In the genomic region with DNA sequence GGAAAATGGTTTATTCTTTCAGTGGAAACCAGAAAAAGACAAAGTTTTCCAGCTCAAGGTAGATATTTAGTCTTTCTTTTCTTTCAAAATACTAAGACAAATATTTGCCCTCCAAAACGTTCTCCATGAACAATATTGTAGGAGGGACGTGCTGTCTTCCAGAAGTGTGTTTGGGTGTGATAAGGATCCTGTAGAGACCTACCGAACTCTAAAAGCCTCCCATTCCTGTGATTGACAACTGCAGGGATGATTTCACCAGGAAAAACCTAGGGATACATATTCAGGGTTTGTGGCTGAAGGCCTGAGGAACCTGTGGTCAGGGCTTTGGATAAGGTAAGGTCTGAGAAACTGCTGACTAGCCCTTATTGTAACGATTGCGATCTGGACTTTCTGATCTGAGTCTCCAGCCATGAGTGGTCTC, we compare ENCODE assay signal across 1 cellular context.
TF ChIP-seq lines count a peak whose summit lies in the region.

No MANE protein-coding gene starts in this region.

TF ChIP-seq in K562, 482 proteins besides CTCF, POLR2A, EP300 and RAD21 (continued from another document and continues in another):
- peak in 1 of 2 experiments; percentile 37; a peak in 1 of 4 replicates for TF ChIP-seq RCOR1 (IDR thresholded peaks at IDR 0.05; ENCODE audit: borderline replicate concordance in 1 of 2, low read depth in 2 of 2, low read length in 2 of 2)
- TF ChIP-seq RBBP5 (IDR thresholded peaks at IDR 0.05; ENCODE audit: borderline replicate concordance, insufficient read depth, low read length, poor library complexity, severe bottlenecking) = peak; percentile 53
- no peak for TF ChIP-seq KLF6 (CRISPR knock-in tag; IDR thresholded peaks at IDR 0.05; ENCODE audit: borderline replicate concordance)
- peak; percentile 28; the same call in 1 of the 2 replicates for TF ChIP-seq NCOR1 (IDR thresholded peaks at IDR 0.05)
- TF ChIP-seq JUND (IDR thresholded peaks at IDR 0.05; ENCODE audit: borderline replicate concordance, low read depth, low read length) = peak; percentile 59
- TF ChIP-seq JUND (tag; IDR thresholded peaks at IDR 0.05; ENCODE audit: borderline replicate concordance, low read depth, low read length) = peak; percentile 42; the same call in 1 of the 3 replicates
- no peak for TF ChIP-seq RFX5 (IDR thresholded peaks at IDR 0.05; ENCODE audit: low read depth, low read length)
- TF ChIP-seq DMBX1 (CRISPR knock-in tag; IDR thresholded peaks at IDR 0.05; ENCODE audit: borderline replicate concordance) = no peak
- no peak for TF ChIP-seq NFATC3 (IDR thresholded peaks at IDR 0.05)
- TF ChIP-seq ZNF133 (CRISPR knock-in tag; IDR thresholded peaks at IDR 0.05) = no peak
- TF ChIP-seq SIRT6 (IDR thresholded peaks at IDR 0.05; ENCODE audit: low read depth, low read length) = no peak
- TF ChIP-seq ESRRA (IDR thresholded peaks at IDR 0.05; ENCODE audit: borderline replicate concordance, low read depth) = peak; percentile 63; the same call in 1 of the 2 replicates
- TF ChIP-seq, protein P1, sequence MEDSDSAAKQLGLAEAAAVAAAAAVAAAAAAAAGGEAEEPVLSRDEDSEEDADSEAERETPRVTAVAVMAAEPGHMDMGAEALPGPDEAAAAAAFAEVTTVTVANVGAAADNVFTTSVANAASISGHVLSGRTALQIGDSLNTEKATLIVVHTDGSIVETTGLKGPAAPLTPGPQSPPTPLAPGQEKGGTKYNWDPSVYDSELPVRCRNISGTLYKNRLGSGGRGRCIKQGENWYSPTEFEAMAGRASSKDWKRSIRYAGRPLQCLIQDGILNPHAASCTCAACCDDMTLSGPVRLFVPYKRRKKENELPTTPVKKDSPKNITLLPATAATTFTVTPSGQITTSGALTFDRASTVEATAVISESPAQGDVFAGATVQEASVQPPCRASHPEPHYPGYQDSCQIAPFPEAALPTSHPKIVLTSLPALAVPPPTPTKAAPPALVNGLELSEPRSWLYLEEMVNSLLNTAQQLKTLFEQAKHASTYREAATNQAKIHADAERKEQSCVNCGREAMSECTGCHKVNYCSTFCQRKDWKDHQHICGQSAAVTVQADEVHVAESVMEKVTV (CRISPR knock-in tag; IDR thresholded peaks at IDR 0.05) = no peak
- TF ChIP-seq, protein P2, sequence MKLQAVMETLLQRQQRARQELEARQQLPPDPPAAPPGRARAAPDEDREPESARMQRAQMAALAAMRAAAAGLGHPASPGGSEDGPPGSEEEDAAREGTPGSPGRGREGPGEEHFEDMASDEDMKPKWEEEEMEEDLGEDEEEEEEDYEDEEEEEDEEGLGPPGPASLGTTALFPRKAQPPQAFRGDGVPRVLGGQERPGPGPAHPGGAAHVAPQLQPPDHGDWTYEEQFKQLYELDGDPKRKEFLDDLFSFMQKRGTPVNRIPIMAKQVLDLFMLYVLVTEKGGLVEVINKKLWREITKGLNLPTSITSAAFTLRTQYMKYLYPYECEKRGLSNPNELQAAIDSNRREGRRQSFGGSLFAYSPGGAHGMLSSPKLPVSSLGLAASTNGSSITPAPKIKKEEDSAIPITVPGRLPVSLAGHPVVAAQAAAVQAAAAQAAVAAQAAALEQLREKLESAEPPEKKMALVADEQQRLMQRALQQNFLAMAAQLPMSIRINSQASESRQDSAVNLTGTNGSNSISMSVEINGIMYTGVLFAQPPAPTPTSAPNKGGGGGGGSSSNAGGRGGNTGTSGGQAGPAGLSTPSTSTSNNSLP (IDR thresholded peaks at IDR 0.05; ENCODE audit: borderline replicate concordance, low read depth, low read length) = peak; percentile 46; the same call in 1 of the 2 replicates
- TF ChIP-seq HEY1 (CRISPR knock-in tag; IDR thresholded peaks at IDR 0.05; ENCODE audit: borderline replicate concordance) = no peak
- no peak for TF ChIP-seq ZNF384 (IDR thresholded peaks at IDR 0.05; ENCODE audit: low read depth, low read length)
- TF ChIP-seq, protein P3, sequence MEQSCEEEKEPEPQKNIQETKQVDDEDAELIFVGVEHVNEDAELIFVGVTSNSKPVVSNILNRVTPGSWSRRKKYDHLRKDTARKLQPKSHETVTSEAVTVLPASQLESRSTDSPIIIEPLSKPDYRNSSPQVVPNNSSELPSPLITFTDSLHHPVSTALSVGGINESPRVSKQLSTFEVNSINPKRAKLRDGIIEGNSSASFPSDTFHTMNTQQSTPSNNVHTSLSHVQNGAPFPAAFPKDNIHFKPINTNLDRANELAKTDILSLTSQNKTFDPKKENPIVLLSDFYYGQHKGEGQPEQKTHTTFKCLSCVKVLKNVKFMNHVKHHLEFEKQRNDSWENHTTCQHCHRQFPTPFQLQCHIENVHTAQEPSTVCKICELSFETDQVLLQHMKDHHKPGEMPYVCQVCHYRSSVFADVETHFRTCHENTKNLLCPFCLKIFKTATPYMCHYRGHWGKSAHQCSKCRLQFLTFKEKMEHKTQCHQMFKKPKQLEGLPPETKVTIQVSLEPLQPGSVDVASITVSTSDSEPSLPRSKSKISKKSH (CRISPR knock-in tag; IDR thresholded peaks at IDR 0.05) = no peak
- no peak for TF ChIP-seq IRF2 (CRISPR knock-in tag; IDR thresholded peaks at IDR 0.05)
- peak; percentile 46; the same call in 1 of the 2 replicates for TF ChIP-seq DPF2 (IDR thresholded peaks at IDR 0.05)
- TF ChIP-seq, protein P4, sequence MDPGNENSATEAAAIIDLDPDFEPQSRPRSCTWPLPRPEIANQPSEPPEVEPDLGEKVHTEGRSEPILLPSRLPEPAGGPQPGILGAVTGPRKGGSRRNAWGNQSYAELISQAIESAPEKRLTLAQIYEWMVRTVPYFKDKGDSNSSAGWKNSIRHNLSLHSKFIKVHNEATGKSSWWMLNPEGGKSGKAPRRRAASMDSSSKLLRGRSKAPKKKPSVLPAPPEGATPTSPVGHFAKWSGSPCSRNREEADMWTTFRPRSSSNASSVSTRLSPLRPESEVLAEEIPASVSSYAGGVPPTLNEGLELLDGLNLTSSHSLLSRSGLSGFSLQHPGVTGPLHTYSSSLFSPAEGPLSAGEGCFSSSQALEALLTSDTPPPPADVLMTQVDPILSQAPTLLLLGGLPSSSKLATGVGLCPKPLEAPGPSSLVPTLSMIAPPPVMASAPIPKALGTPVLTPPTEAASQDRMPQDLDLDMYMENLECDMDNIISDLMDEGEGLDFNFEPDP (CRISPR knock-in tag; IDR thresholded peaks at IDR 0.05) = no peak
- no peak for TF ChIP-seq NFXL1 (CRISPR knock-in tag; IDR thresholded peaks at IDR 0.05)
- TF ChIP-seq C11orf30 (IDR thresholded peaks at IDR 0.05; ENCODE audit: low read depth) = peak; percentile 98
- peak; percentile 69 for TF ChIP-seq TEAD4 (IDR thresholded peaks at IDR 0.05; ENCODE audit: low read length)
- TF ChIP-seq TEAD4 (CRISPR knock-in tag; IDR thresholded peaks at IDR 0.05; ENCODE audit: borderline replicate concordance) = no peak
- TF ChIP-seq EHMT2 (IDR thresholded peaks at IDR 0.05) = peak; percentile 95
- TF ChIP-seq HLTF (IDR thresholded peaks at IDR 0.05) = no peak
- TF ChIP-seq MCM5 (IDR thresholded peaks at IDR 0.05; ENCODE audit: low read depth) = no peak
- TF ChIP-seq EGR1 (conservative IDR thresholded peaks at IDR 0.05) = no peak
- no peak for TF ChIP-seq POLR2AphosphoS5 (IDR thresholded peaks at IDR 0.05; ENCODE audit: control insufficient read depth, insufficient read depth, low read depth, low read length)
- TF ChIP-seq TCF3 (CRISPR knock-in tag; IDR thresholded peaks at IDR 0.05) = peak; percentile 75
- peak; percentile 66 for TF ChIP-seq CBFA2T3 (IDR thresholded peaks at IDR 0.05)
- TF ChIP-seq ZNF274 (IDR thresholded peaks at IDR 0.05; ENCODE audit: borderline replicate concordance, low read depth, low read length) = 0 out of 2 replicates have a peak, but pooled peaks have one; percentile 29
- TF ChIP-seq ERF (CRISPR knock-in tag; IDR thresholded peaks at IDR 0.05) = no peak
- no peak for TF ChIP-seq PHF21A (IDR thresholded peaks at IDR 0.05; ENCODE audit: borderline replicate concordance, low read depth)
- no peak for TF ChIP-seq PRMT5 (CRISPR knock-in tag; IDR thresholded peaks at IDR 0.05)
- TF ChIP-seq, protein P5, sequence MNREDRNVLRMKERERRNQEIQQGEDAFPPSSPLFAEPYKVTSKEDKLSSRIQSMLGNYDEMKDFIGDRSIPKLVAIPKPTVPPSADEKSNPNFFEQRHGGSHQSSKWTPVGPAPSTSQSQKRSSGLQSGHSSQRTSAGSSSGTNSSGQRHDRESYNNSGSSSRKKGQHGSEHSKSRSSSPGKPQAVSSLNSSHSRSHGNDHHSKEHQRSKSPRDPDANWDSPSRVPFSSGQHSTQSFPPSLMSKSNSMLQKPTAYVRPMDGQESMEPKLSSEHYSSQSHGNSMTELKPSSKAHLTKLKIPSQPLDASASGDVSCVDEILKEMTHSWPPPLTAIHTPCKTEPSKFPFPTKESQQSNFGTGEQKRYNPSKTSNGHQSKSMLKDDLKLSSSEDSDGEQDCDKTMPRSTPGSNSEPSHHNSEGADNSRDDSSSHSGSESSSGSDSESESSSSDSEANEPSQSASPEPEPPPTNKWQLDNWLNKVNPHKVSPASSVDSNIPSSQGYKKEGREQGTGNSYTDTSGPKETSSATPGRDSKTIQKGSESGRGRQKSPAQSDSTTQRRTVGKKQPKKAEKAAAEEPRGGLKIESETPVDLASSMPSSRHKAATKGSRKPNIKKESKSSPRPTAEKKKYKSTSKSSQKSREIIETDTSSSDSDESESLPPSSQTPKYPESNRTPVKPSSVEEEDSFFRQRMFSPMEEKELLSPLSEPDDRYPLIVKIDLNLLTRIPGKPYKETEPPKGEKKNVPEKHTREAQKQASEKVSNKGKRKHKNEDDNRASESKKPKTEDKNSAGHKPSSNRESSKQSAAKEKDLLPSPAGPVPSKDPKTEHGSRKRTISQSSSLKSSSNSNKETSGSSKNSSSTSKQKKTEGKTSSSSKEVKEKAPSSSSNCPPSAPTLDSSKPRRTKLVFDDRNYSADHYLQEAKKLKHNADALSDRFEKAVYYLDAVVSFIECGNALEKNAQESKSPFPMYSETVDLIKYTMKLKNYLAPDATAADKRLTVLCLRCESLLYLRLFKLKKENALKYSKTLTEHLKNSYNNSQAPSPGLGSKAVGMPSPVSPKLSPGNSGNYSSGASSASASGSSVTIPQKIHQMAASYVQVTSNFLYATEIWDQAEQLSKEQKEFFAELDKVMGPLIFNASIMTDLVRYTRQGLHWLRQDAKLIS (CRISPR knock-in tag; IDR thresholded peaks at IDR 0.05) = no peak
- TF ChIP-seq, protein P6, sequence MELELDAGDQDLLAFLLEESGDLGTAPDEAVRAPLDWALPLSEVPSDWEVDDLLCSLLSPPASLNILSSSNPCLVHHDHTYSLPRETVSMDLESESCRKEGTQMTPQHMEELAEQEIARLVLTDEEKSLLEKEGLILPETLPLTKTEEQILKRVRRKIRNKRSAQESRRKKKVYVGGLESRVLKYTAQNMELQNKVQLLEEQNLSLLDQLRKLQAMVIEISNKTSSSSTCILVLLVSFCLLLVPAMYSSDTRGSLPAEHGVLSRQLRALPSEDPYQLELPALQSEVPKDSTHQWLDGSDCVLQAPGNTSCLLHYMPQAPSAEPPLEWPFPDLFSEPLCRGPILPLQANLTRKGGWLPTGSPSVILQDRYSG (tag; conservative IDR thresholded peaks at IDR 0.05; ENCODE audit: low read depth) = 0 out of 2 replicates have a peak, but pooled peaks have one; percentile 21
- TF ChIP-seq ZNF408 (CRISPR knock-in tag; IDR thresholded peaks at IDR 0.05; ENCODE audit: low read depth) = no peak
- TF ChIP-seq MAFF (IDR thresholded peaks at IDR 0.05; ENCODE audit: low read length) = peak; percentile 98
- no peak for TF ChIP-seq TCFL5 (CRISPR knock-in tag; conservative IDR thresholded peaks at IDR 0.05)
- TF ChIP-seq, protein P7, sequence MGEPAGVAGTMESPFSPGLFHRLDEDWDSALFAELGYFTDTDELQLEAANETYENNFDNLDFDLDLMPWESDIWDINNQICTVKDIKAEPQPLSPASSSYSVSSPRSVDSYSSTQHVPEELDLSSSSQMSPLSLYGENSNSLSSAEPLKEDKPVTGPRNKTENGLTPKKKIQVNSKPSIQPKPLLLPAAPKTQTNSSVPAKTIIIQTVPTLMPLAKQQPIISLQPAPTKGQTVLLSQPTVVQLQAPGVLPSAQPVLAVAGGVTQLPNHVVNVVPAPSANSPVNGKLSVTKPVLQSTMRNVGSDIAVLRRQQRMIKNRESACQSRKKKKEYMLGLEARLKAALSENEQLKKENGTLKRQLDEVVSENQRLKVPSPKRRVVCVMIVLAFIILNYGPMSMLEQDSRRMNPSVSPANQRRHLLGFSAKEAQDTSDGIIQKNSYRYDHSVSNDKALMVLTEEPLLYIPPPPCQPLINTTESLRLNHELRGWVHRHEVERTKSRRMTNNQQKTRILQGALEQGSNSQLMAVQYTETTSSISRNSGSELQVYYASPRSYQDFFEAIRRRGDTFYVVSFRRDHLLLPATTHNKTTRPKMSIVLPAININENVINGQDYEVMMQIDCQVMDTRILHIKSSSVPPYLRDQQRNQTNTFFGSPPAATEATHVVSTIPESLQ (CRISPR knock-in tag; IDR thresholded peaks at IDR 0.05) = no peak
- TF ChIP-seq FOSL1 (tag; conservative IDR thresholded peaks at IDR 0.05) = 0 out of 2 replicates have a peak, but pooled peaks have one; percentile 27
- TF ChIP-seq CBX8 (IDR thresholded peaks at IDR 0.05; ENCODE audit: borderline replicate concordance, extremely low read depth, low read depth, low read length, poor library complexity, severe bottlenecking) = no peak
- peak; percentile 65 for TF ChIP-seq TAL1 (IDR thresholded peaks at IDR 0.05)
- TF ChIP-seq CREM (IDR thresholded peaks at IDR 0.05; ENCODE audit: low read depth) = no peak
- TF ChIP-seq SMARCA4 (IDR thresholded peaks at IDR 0.05) = peak; percentile 36; the same call in 1 of the 2 replicates
- TF ChIP-seq CAMTA2 (CRISPR knock-in tag; conservative IDR thresholded peaks at IDR 0.05) = no peak
- TF ChIP-seq EP400 (IDR thresholded peaks at IDR 0.05) = no peak
- peak; percentile 99 for TF ChIP-seq ZNF316 (IDR thresholded peaks at IDR 0.05)
- TF ChIP-seq GABPB2 (CRISPR knock-in tag; conservative IDR thresholded peaks at IDR 0.05) = no peak
- TF ChIP-seq, protein P8, sequence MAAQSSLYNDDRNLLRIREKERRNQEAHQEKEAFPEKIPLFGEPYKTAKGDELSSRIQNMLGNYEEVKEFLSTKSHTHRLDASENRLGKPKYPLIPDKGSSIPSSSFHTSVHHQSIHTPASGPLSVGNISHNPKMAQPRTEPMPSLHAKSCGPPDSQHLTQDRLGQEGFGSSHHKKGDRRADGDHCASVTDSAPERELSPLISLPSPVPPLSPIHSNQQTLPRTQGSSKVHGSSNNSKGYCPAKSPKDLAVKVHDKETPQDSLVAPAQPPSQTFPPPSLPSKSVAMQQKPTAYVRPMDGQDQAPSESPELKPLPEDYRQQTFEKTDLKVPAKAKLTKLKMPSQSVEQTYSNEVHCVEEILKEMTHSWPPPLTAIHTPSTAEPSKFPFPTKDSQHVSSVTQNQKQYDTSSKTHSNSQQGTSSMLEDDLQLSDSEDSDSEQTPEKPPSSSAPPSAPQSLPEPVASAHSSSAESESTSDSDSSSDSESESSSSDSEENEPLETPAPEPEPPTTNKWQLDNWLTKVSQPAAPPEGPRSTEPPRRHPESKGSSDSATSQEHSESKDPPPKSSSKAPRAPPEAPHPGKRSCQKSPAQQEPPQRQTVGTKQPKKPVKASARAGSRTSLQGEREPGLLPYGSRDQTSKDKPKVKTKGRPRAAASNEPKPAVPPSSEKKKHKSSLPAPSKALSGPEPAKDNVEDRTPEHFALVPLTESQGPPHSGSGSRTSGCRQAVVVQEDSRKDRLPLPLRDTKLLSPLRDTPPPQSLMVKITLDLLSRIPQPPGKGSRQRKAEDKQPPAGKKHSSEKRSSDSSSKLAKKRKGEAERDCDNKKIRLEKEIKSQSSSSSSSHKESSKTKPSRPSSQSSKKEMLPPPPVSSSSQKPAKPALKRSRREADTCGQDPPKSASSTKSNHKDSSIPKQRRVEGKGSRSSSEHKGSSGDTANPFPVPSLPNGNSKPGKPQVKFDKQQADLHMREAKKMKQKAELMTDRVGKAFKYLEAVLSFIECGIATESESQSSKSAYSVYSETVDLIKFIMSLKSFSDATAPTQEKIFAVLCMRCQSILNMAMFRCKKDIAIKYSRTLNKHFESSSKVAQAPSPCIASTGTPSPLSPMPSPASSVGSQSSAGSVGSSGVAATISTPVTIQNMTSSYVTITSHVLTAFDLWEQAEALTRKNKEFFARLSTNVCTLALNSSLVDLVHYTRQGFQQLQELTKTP (IDR thresholded peaks at IDR 0.05; ENCODE audit: low read depth in 1 of 2, partially characterized antibody in 2 of 2) = no peak
